ENCODE assay signal across 14 cellular contexts in genomic region chr14:88983755-88984154, GRCh38.
DNase-seq lines count a peak whose midpoint lies in the region; ATAC-seq and TF ChIP-seq lines count a peak whose summit lies in the region.
"Had no signal": no experiment of that assay in that cellular context is flagged by ENCODE, and none has a peak within 500 bp of the region (broad histone marks: within the 10 kb centered on the region; RNA-seq: fewer than 3 reads in every experiment).

No MANE protein-coding gene starts in this region.

- peaks cover 5% of the 10 kb centered on the region for H3K27me3 ChIP-seq in adipocyte (replicated peaks; ENCODE audit: control insufficient read depth, insufficient read depth, low read length)

- peaks cover 13% of the 10 kb centered on the region for H3K9me3 ChIP-seq in adipocyte (ENCODE audit: control insufficient read depth, low read length)

- TF ChIP-seq CTCF in HFFc6 (IDR thresholded peaks at IDR 0.05) = no peak

- no peak overlapping the region for H3K27ac ChIP-seq in substantia nigra (ENCODE audit: low read depth, low read length, poor library complexity, severe bottlenecking)
- H3K27ac ChIP-seq: C4-2B, WERI-Rb-1 had no signal

- H3K4me3 ChIP-seq in adipocyte (ENCODE audit: low read length) = no peak overlapping the region

- peaks cover 5% of the 10 kb centered on the region for H3K4me1 ChIP-seq in adipocyte (ENCODE audit: control insufficient read depth, insufficient read depth, low read length)

- H3K4me3 Mint-ChIP-seq in HFFc6 = no peak overlapping the region
- H3K4me3 Mint-ChIP-seq: activated T-cell treated with anti-CD3 and anti-CD28 coated beads, Interleukin-2, amount 50 U/mL, for 4 hours had no signal

- DNase-seq in AG08395 (ENCODE audit: low spot score) (peak; percentile 88), HFFc6 (peak; percentile 92), adipocyte (ENCODE audit: low read depth) (peak; percentile 61), glomerular visceral epithelial cell (ENCODE audit: extremely low spot score) (peak; percentile 92), activated gamma-delta T cell (lab: John Stamatoyannopoulos, UW) (no peak), substantia nigra (lab: John Stamatoyannopoulos, UW) (no peak), NCI-H1417 (lab: John Stamatoyannopoulos, UW) (no peak)
- DNase-seq: activated T-cell treated with anti-CD3 and anti-CD28 coated beads, Interleukin-2, amount 50 U/mL, for 4 hours; hippocampal formation; NCI-H1694; stimulated activated CD4-positive, alpha-beta T cell treated with anti-CD3 and anti-CD28 coated beads, Interleukin-12 subunit alpha, Interleukin-12 subunit beta, amount 100 ng/mL, for 4 hours; WERI-Rb-1 had no signal

- no peak overlapping the region for H3K27ac Mint-ChIP-seq in HFFc6

- H3K36me3 Mint-ChIP-seq in HFFc6 (ENCODE audit: low read depth) = peaks cover 5% of the 10 kb centered on the region; the same call in 1 of the 2 replicates

- H3K4me1 Mint-ChIP-seq in HFFc6 (ENCODE audit: low read depth) = peaks cover 28% of the 10 kb centered on the region

- no peaks in the 10 kb centered on the region for H3K27me3 Mint-ChIP-seq in HFFc6 (ENCODE audit: insufficient read depth)

- no peak overlapping the region for H3K9ac ChIP-seq in adipocyte (ENCODE audit: low read length)

- no peak for ATAC-seq in HG02798 (IDR thresholded peaks at IDR 0.05; ENCODE audit: poor library complexity, unreplicated experiment)
- ATAC-seq: activated T-cell treated with anti-CD3 and anti-CD28 coated beads, Interleukin-2, amount 50 U/mL, for 4 hours had no signal

- no peaks in the 10 kb centered on the region; the same call in 1 of the 2 replicates for H3K9me3 Mint-ChIP-seq in HFFc6

- H3K36me3 ChIP-seq in adipocyte (ENCODE audit: control insufficient read depth, insufficient read depth, low read length, severe bottlenecking) = no peaks in the 10 kb centered on the region
- H3K36me3 ChIP-seq: WERI-Rb-1 had no signal

Comparison
In these comparisons a context has a peak if more than half of its experiments do, and no peak if none do; other contexts are left out.
1. DNase-seq: peak in AG08395 (single experiment), HFFc6 (single experiment), adipocyte (single experiment) and glomerular visceral epithelial cell (single experiment); none in activated gamma-delta T cell (single experiment), substantia nigra (0 of 49) and NCI-H1417 (0 of 3).